ENCODE assay signal across 8 cellular contexts in the genomic region with DNA sequence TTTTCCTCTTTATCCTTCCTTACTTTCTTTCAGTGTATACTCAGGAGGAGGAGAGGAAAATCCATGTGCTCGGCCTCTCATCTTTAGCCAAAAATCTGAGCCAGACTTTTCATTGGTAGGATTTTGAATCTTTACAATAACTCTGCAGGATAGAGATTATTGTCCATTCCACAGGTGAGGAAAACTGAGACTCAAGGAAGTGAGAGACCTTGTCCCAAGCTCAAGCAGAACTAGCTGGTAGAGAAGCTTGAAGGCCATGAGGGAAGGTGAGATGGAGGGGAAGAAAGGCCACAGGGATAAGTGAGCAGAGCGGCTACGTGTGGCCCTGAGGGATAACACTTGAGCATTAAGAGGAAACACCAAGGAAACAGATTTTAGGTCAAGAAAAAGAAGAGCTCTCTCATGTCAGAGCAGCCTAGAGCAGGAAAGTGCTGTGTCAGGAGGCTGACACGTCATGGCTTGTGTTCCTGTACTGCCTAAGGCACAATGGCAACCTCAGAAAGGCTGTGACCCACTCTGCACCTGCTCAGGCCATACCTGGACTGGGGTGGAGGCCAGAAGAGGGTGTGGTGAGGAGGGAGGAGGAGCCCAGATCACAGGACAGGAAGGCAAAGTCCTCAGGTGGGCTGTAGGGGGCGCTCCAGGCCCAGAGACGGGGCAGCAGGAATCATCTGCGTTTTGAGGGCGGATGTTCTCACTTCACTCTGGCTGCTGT. TPM values are rescaled to one million over a fixed set of nuclear protein-coding genes. Genes with fewer than 3 reads are reported as not detected.
DNase-seq lines count a peak whose midpoint lies in the region; ATAC-seq and TF ChIP-seq lines count a peak whose summit lies in the region.

No MANE protein-coding gene starts in this region.

- peaks cover 0 to 5% (median 1%) of the 10 kb centered on the region in 7 donors for H3K9me3 Mint-ChIP-seq in CD4-positive, CD25-positive, alpha-beta regulatory T cell
- no peaks in the 10 kb centered on the region for H3K9me3 Mint-ChIP-seq in activated naive CD4-positive, alpha-beta T cell treated with anti-CD3 and anti-CD28 coated beads, Interleukin-2, amount 50 U/mL, for 72 hours

- no peaks in the 10 kb centered on the region for H3K27me3 ChIP-seq in CD4-positive, CD25-positive, alpha-beta regulatory T cell (ENCODE audit: control insufficient read depth, insufficient read depth, low read length)
- H3K27me3 ChIP-seq in heart right ventricle (peaks cover 0 to 2% (median 0%) of the 10 kb centered on the region in 7 donors), sigmoid colon (no peaks in the 10 kb centered on the region)

- H3K27me3 Mint-ChIP-seq in CD4-positive, CD25-positive, alpha-beta regulatory T cell, result peaks cover 14% of the 10 kb centered on the region

- peak; percentile 73 to 87 (median 87) for DNase-seq in CD4-positive, CD25-positive, alpha-beta regulatory T cell
- DNase-seq in HuH-7.5 (ENCODE audit: low spot score) (peak; percentile 47), SKM-1 treated with dmso at 0.1 percent for 144 hours (lab: John Stamatoyannopoulos, UW; ENCODE audit: unreplicated experiment) (peak; percentile 74), heart right ventricle (peak; percentile 59 to 78), sigmoid colon (peak; percentile 86), middle frontal gyrus (ENCODE audit: extremely low spot score, low spot score) (no peak)
- DNase-seq in activated naive CD4-positive, alpha-beta T cell treated with anti-CD3 and anti-CD28 coated beads, Interleukin-2, amount 50 U/mL, for 72 hours (ENCODE audit: low spot score in 2 of 2), result peak; percentile 87 to 92

- H3K27ac Mint-ChIP-seq in CD4-positive, CD25-positive, alpha-beta regulatory T cell, result peak overlapping the region; percentile 60 to 73 (median 62)
- H3K27ac Mint-ChIP-seq in activated naive CD4-positive, alpha-beta T cell treated with anti-CD3 and anti-CD28 coated beads, Interleukin-2, amount 50 U/mL, for 72 hours, result peak overlapping the region; percentile 46 to 83

- H3K9me3 ChIP-seq in CD4-positive, CD25-positive, alpha-beta regulatory T cell (ENCODE audit: control insufficient read depth in 2 of 2, low read length in 2 of 2), result peaks cover 0 to 3% of the 10 kb centered on the region in 2 experiments
- peaks cover 0 to 11% (median 0%) of the 10 kb centered on the region in 11 donors for H3K9me3 ChIP-seq in heart right ventricle
- H3K9me3 ChIP-seq in sigmoid colon, result no peaks in the 10 kb centered on the region

- peak; percentile 98 for ATAC-seq in CD4-positive, CD25-positive, alpha-beta regulatory T cell (ENCODE audit: low read depth in 2 of 2)
- ATAC-seq in GM19463 (IDR thresholded peaks at IDR 0.05; ENCODE audit: unreplicated experiment) (peak; percentile 79), heart right ventricle (peak; percentile 43 to 92 (median 88))
- ATAC-seq in activated naive CD4-positive, alpha-beta T cell treated with anti-CD3 and anti-CD28 coated beads, Interleukin-2, amount 50 U/mL, for 72 hours, result peak; percentile 100

- no peak overlapping the region for H3K4me3 ChIP-seq in CD4-positive, CD25-positive, alpha-beta regulatory T cell (ENCODE audit: low read depth, low read length)
- H3K4me3 ChIP-seq in heart right ventricle (no peak overlapping the region), sigmoid colon (no peak overlapping the region)

- H3K4me1 ChIP-seq in CD4-positive, CD25-positive, alpha-beta regulatory T cell (ENCODE audit: control insufficient read depth, insufficient read depth, low read length, poor library complexity, severe bottlenecking), result no peaks in the 10 kb centered on the region
- H3K4me1 ChIP-seq in heart right ventricle, result no peaks in the 10 kb centered on the region
- H3K4me1 ChIP-seq in sigmoid colon, result no peaks in the 10 kb centered on the region

- H3K27ac ChIP-seq in CD4-positive, CD25-positive, alpha-beta regulatory T cell (ENCODE audit: insufficient read depth, low read length, poor library complexity, severe bottlenecking), result no peak overlapping the region
- H3K27ac ChIP-seq in heart right ventricle, result no peak overlapping the region
- no peak overlapping the region for H3K27ac ChIP-seq in sigmoid colon

- TF ChIP-seq EP300 in sigmoid colon (IDR thresholded peaks at IDR 0.05), result no peak

- TF ChIP-seq CTCF in heart right ventricle (IDR thresholded peaks at IDR 0.05) (peak; percentile 38 to 86 (median 71)), sigmoid colon (IDR thresholded peaks at IDR 0.05) (peak; percentile 62 to 75 (median 70))

- WGBS in heart right ventricle, 2 donors, result 38 to 44% methylated on average over 8 of the region's 8 CpGs
- WGBS in sigmoid colon, 2 donors, result 29 to 31% methylated on average over 8 of the region's 8 CpGs

- H3K36me3 ChIP-seq in CD4-positive, CD25-positive, alpha-beta regulatory T cell (ENCODE audit: control insufficient read depth, insufficient read depth, low read length), result no peaks in the 10 kb centered on the region
- H3K36me3 ChIP-seq in heart right ventricle (no peaks in the 10 kb centered on the region), sigmoid colon (no peaks in the 10 kb centered on the region)

- H3K4me1 Mint-ChIP-seq in CD4-positive, CD25-positive, alpha-beta regulatory T cell, result peaks cover 0 to 10% (median 5%) of the 10 kb centered on the region in 4 donors

- no peak overlapping the region for H3K4me3 Mint-ChIP-seq in CD4-positive, CD25-positive, alpha-beta regulatory T cell

- intact Hi-C loops in heart right ventricle (cut with DNase I), result loop anchor here in 9 of 10 donors (1.0 to 10.0 kb wide), 4 partner anchors 126 to 128 kb away; no protein-coding TSS in a partner anchor
- intact Hi-C loops in sigmoid colon (cut with DNase I), result loop anchor here (1.0 kb wide), 1 partner anchor 126 kb away; no protein-coding TSS in a partner anchor

- no peaks in the 10 kb centered on the region for H3K36me3 Mint-ChIP-seq in CD4-positive, CD25-positive, alpha-beta regulatory T cell
- H3K36me3 Mint-ChIP-seq in activated naive CD4-positive, alpha-beta T cell treated with anti-CD3 and anti-CD28 coated beads, Interleukin-2, amount 50 U/mL, for 72 hours, result no peaks in the 10 kb centered on the region

- TF ChIP-seq POLR2A in sigmoid colon (IDR thresholded peaks at IDR 0.05), result no peak

RNA-seq across cellular contexts. Expression of a gene that starts 11.9 kb away (rescaled TPM):
- not detected for total RNA-seq in CD4-positive, CD25-positive, alpha-beta regulatory T cell
- not detected for polyA plus RNA-seq in CD4-positive, CD25-positive, alpha-beta regulatory T cell
- not detected for total RNA-seq in activated naive CD4-positive, alpha-beta T cell treated with anti-CD3 and anti-CD28 coated beads, Interleukin-2, amount 50 U/mL, for 72 hours
- total RNA-seq in heart right ventricle (not detected), sigmoid colon (not detected)
- polyA plus RNA-seq in heart right ventricle (not detected), sigmoid colon (not detected)

RNA-seq across cellular contexts. Expression of a gene that starts 12.6 kb away (rescaled TPM):
- total RNA-seq in CD4-positive, CD25-positive, alpha-beta regulatory T cell, result not detected
- 1 to 10 TPM in 1 of 4 donors, not detected in 3; 1.2 TPM for polyA plus RNA-seq in CD4-positive, CD25-positive, alpha-beta regulatory T cell
- 10 to 100 TPM in 1 of 2 donors, 1 to 10 TPM in 1; 1.6 to 50.8 TPM for total RNA-seq in activated naive CD4-positive, alpha-beta T cell treated with anti-CD3 and anti-CD28 coated beads, Interleukin-2, amount 50 U/mL, for 72 hours
- total RNA-seq in heart right ventricle, result 10 to 100 TPM in 1 of 10 donors, 1 to 10 TPM in 9; 1.9 to 11.6 (median 4.1) TPM
- 10 to 100 TPM in 1 of 2 donors, 1 to 10 TPM in 1; 4.4 to 29.8 TPM for polyA plus RNA-seq in heart right ventricle
- 1 to 10 TPM in 2 of 4 donors, not detected in 2; 4.3 to 9.6 TPM for total RNA-seq in sigmoid colon
- polyA plus RNA-seq in sigmoid colon, result 1 to 10 TPM; 3.5 to 6.0 (median 4.0) TPM

RNA-seq across cellular contexts. Expression of a gene that starts 31.6 kb away (rescaled TPM):
- 110 TPM for total RNA-seq in CD4-positive, CD25-positive, alpha-beta regulatory T cell
- polyA plus RNA-seq in CD4-positive, CD25-positive, alpha-beta regulatory T cell, result 100 to 1,000 TPM; 103 to 444 (median 261) TPM
- 100 to 1,000 TPM; 165 to 200 TPM for total RNA-seq in activated naive CD4-positive, alpha-beta T cell treated with anti-CD3 and anti-CD28 coated beads, Interleukin-2, amount 50 U/mL, for 72 hours
- total RNA-seq in heart right ventricle (100 to 1,000 TPM in 6 of 10 donors, 10 to 100 TPM in 4; 88.8 to 354 (median 109) TPM), sigmoid colon (100 to 1,000 TPM in 2 of 4 donors, 10 to 100 TPM in 2; 37.5 to 161 (median 96.0) TPM)
- polyA plus RNA-seq in heart right ventricle (100 to 1,000 TPM; 195 to 231 TPM), sigmoid colon (100 to 1,000 TPM; 320 to 968 (median 400) TPM)

RNA-seq across cellular contexts. Expression of a gene that starts 48.8 kb away (rescaled TPM):
- 10.4 TPM for total RNA-seq in CD4-positive, CD25-positive, alpha-beta regulatory T cell
- polyA plus RNA-seq in CD4-positive, CD25-positive, alpha-beta regulatory T cell, result 10 to 100 TPM in 3 of 4 donors, 1 to 10 TPM in 1; 5.6 to 86.9 (median 24.7) TPM
- 1 to 10 TPM; 1.6 to 8.7 TPM for total RNA-seq in activated naive CD4-positive, alpha-beta T cell treated with anti-CD3 and anti-CD28 coated beads, Interleukin-2, amount 50 U/mL, for 72 hours
- 100 to 1,000 TPM in 5 of 10 donors, 10 to 100 TPM in 5; 83.3 to 164 (median 97.0) TPM for total RNA-seq in heart right ventricle
- 100 to 1,000 TPM in 1 of 2 donors, 10 to 100 TPM in 1; 31.9 to 268 TPM for polyA plus RNA-seq in heart right ventricle
- 100 to 1,000 TPM in 2 of 4 donors, 10 to 100 TPM in 2; 96.9 to 295 (median 136) TPM for total RNA-seq in sigmoid colon
- polyA plus RNA-seq in sigmoid colon, result 100 to 1,000 TPM in 2 of 3 donors, 10 to 100 TPM in 1; 82.0 to 813 (median 358) TPM

RNA-seq across cellular contexts. Expression of a gene that starts 55.7 kb away (rescaled TPM):
- total RNA-seq in CD4-positive, CD25-positive, alpha-beta regulatory T cell, result not detected
- polyA plus RNA-seq in CD4-positive, CD25-positive, alpha-beta regulatory T cell, result not detected
- not detected for total RNA-seq in activated naive CD4-positive, alpha-beta T cell treated with anti-CD3 and anti-CD28 coated beads, Interleukin-2, amount 50 U/mL, for 72 hours
- total RNA-seq in heart right ventricle (10 to 100 TPM in 1 of 10 donors, 1 to 10 TPM in 5, under 1 TPM in 4; 0.75 to 24.3 (median 1.7) TPM), sigmoid colon (10 to 100 TPM in 2 of 4 donors, 1 to 10 TPM in 2; 3.9 to 40.7 (median 11.0) TPM)
- polyA plus RNA-seq in heart right ventricle (10 to 100 TPM; 11.9 to 25.4 TPM), sigmoid colon (100 to 1,000 TPM in 1 of 3 donors, 10 to 100 TPM in 2; 12.5 to 106 (median 43.7) TPM)
